11 cellular contexts compared by ENCODE assay signal in the genomic region with DNA sequence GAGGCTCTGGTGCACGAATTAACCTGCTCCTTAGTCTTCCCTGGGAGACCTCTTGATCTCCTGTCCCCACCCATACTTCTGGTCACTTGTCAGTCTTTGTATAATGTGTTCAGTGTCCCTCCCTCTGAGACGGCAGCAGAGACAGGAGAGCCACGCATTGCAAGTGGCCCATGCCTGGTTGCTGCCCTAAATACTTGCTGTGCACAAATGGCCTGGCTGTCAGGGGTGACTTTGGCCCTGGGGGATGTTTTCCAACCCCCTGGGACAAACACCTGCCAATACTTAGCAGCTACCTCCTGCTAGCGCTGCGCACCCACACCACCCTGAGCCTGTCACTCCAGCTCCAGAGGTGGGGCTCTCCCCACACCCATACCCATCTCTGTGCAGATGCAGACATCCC. TPM values are rescaled to one million over a fixed set of nuclear protein-coding genes. Genes with fewer than 3 reads are reported as not detected.
A peak's percentile ranks its signal among the peaks of the same experiment; 100 is the strongest.
DNase-seq lines count a peak whose midpoint lies in the region; ATAC-seq and TF ChIP-seq lines count a peak whose summit lies in the region.
"Had no signal": no experiment of that assay in that cellular context is flagged by ENCODE, and none has a peak within 500 bp of the region (broad histone marks: within the 10 kb centered on the region; RNA-seq: fewer than 3 reads in every experiment).

No MANE protein-coding gene starts in this region.

- H3K27me3 ChIP-seq in heart right ventricle (no peaks in the 10 kb centered on the region), vagina (no peaks in the 10 kb centered on the region)

- peak overlapping the region; percentile 63 to 100 (median 80) for H3K27ac ChIP-seq in heart right ventricle
- peak overlapping the region; percentile 47 for H3K27ac ChIP-seq in vagina

- H3K4me3 Mint-ChIP-seq in brain (no peak overlapping the region), natural killer cell (peak overlapping the region; percentile 67)

- DNase-seq in heart right ventricle: no peak
- no peak for DNase-seq in Right ventricle myocardium inferior (ENCODE audit: missing footprints)
- DNase-seq in natural killer cell: no peak
- no peak for DNase-seq in vagina (ENCODE audit: extremely low spot score in 2 of 2)
- DNase-seq in GM03348 (ENCODE audit: low spot score): no peak
- DNase-seq in amygdala (lab: John Stamatoyannopoulos, UW): no peak
- no peak for DNase-seq in stimulated activated CD4-positive, alpha-beta T cell treated with anti-CD3 and anti-CD28 coated beads, Interleukin-12 subunit alpha, Interleukin-12 subunit beta, amount 100 ng/mL, for 4 hours
- DNase-seq: cerebellar nuclear complex, MV-4-11, NCI-H510A treated with DMSO at 0.1 percent for 48 hours had no signal

- H3K9me3 Mint-ChIP-seq in brain (no peaks in the 10 kb centered on the region), natural killer cell (no peaks in the 10 kb centered on the region)

- intact Hi-C loops in heart right ventricle (cut with DNase I): no loop called here
- intact Hi-C loops in Right ventricle myocardium inferior (cut with DNase I): no loop called here
- intact Hi-C loops in natural killer cell (cut with micrococcal nuclease): loop anchor here (2.0 kb wide), 1 partner anchor 15 kb away; no protein-coding TSS in a partner anchor
- intact Hi-C loops in vagina (cut with DNase I): no loop called here

- H3K27ac Mint-ChIP-seq in brain (peak overlapping the region in 4 of 5 experiments; percentile 12 to 94 (median 40)), natural killer cell (peak overlapping the region; percentile 88 to 96)

- TF ChIP-seq CTCF in heart right ventricle (IDR thresholded peaks at IDR 0.05) (no peak), brain (conservative IDR thresholded peaks at IDR 0.05) (no peak), natural killer cell (IDR thresholded peaks at IDR 0.05) (no peak), vagina (IDR thresholded peaks at IDR 0.05) (no peak)

- H3K27me3 Mint-ChIP-seq in brain (no peaks in the 10 kb centered on the region), natural killer cell (ENCODE audit: low read depth in 2 of 2) (no peaks in the 10 kb centered on the region)

- no peaks in the 10 kb centered on the region for H3K9me3 ChIP-seq in heart right ventricle
- no peaks in the 10 kb centered on the region for H3K9me3 ChIP-seq in vagina

- TF ChIP-seq POLR2A in vagina (IDR thresholded peaks at IDR 0.05): no peak

- peak in 2 of 8 donors; percentile 2 to 10 for ATAC-seq in heart right ventricle
- ATAC-seq in Right ventricle myocardium inferior: no peak
- ATAC-seq in natural killer cell: no peak

- WGBS in heart right ventricle, 2 donors: 33 to 52% methylated on average over 5 of the region's 5 CpGs

- H3K36me3 ChIP-seq in heart right ventricle: peaks cover 0 to 27% (median 0%) of the 10 kb centered on the region in 9 donors
- H3K36me3 ChIP-seq in vagina: peaks cover 0 to 7% of the 10 kb centered on the region in 2 donors

- H3K4me3 ChIP-seq in heart right ventricle: no peak overlapping the region
- peak overlapping the region in 1 of 2 donors; percentile 9 for H3K4me3 ChIP-seq in vagina

- H3K36me3 Mint-ChIP-seq in brain (peaks cover 8% of the 10 kb centered on the region), natural killer cell (no peaks in the 10 kb centered on the region)

- H3K4me1 Mint-ChIP-seq in brain: peaks cover 84% of the 10 kb centered on the region
- H3K4me1 Mint-ChIP-seq in natural killer cell: peaks cover 92 to 100% of the 10 kb centered on the region in 2 donors

- H3K4me1 ChIP-seq in heart right ventricle: peaks cover 72 to 100% (median 100%) of the 10 kb centered on the region in 9 donors
- peaks cover 99% of the 10 kb centered on the region for H3K4me1 ChIP-seq in vagina

RNA-seq across cellular contexts. Expression of a gene that starts 17.2 kb away (rescaled TPM):
- total RNA-seq in heart right ventricle (100 to 1,000 TPM in 1 of 10 donors, 10 to 100 TPM in 9; 28.4 to 101 (median 49.4) TPM), Right ventricle myocardium inferior (63.4 TPM), natural killer cell (100 to 1,000 TPM; 277 to 328 (median 300) TPM), vagina (30.9 TPM)
- polyA plus RNA-seq in heart right ventricle (10 to 100 TPM; 32.9 to 44.0 TPM), brain (ENCODE audit: insufficient read depth, low read depth, low replicate concordance) (88.5 TPM)
